In genomic region chr7:102196028-102196427, GRCh38 we compare ENCODE assay signal across 1 cellular context.
TF ChIP-seq lines count a peak whose summit lies in the region.

No MANE protein-coding gene starts in this region.

TF ChIP-seq in K562, 482 proteins besides CTCF, POLR2A, EP300 and RAD21 (continued from another document):
- TF ChIP-seq TFE3 (CRISPR knock-in tag; IDR thresholded peaks at IDR 0.05), result no peak
- TF ChIP-seq RBM22 (IDR thresholded peaks at IDR 0.05; ENCODE audit: low read depth, low read length, poor library complexity, severe bottlenecking), result peak; percentile 41
- TF ChIP-seq ZNF12 (CRISPR knock-in tag; IDR thresholded peaks at IDR 0.05), result no peak
- TF ChIP-seq, protein P1, sequence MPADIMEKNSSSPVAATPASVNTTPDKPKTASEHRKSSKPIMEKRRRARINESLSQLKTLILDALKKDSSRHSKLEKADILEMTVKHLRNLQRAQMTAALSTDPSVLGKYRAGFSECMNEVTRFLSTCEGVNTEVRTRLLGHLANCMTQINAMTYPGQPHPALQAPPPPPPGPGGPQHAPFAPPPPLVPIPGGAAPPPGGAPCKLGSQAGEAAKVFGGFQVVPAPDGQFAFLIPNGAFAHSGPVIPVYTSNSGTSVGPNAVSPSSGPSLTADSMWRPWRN (IDR thresholded peaks at IDR 0.05; ENCODE audit: low read depth), result no peak
- no peak for TF ChIP-seq FOXP4 (CRISPR knock-in tag; IDR thresholded peaks at IDR 0.05; ENCODE audit: borderline replicate concordance)
TF ChIP-seq in K562: peak in this region for 1.
